Comparison of ENCODE assay signal across 26 cellular contexts in the genomic region with DNA sequence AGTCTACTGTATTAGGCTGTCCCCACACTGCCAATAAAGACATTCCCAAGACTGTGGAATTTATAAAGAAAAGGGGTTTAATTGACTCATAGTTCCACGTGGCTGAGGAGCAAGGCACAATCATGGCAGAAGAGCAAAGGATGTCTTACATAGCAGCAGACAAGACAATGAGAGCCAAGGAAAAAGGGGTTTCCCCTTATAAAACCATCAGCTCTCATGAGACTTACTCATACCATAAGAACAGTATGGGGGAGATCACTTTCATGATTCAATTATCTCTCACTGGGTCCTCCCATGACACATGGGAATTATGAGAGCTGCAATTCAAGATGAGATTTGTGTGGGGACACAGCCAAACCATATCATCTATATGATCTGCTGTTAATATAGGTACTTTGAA. TPM values are rescaled to one million over a fixed set of nuclear protein-coding genes. Genes with fewer than 3 reads are reported as not detected.
"Had no signal": no experiment of that assay in that cellular context is flagged by ENCODE, and none has a peak within 500 bp of the region (broad histone marks: within the 10 kb centered on the region; RNA-seq: fewer than 3 reads in every experiment).

No MANE protein-coding gene starts in this region.

- H3K9me2 ChIP-seq: SK-N-SH had no signal

- H3K4me3 Mint-ChIP-seq: activated CD4-positive, alpha-beta memory T cell treated with anti-CD3 and anti-CD28 coated beads for 36 hours; activated CD8-positive, alpha-beta memory T cell treated with anti-CD3 and anti-CD28 coated beads, Interleukin-2, amount 10 ng/mL, durations not matched to agents 7 days and 5 days; effector memory CD8-positive, alpha-beta T cell; nephron had no signal

- H3K36me3 ChIP-seq: gastroesophageal sphincter, neutrophil, pancreas, right atrium auricular region, thyroid gland, upper lobe of right lung had no signal

- H3K4me3 ChIP-seq: body of pancreas, gastroesophageal sphincter, pancreas, psoas muscle, right atrium auricular region, thyroid gland, upper lobe of right lung had no signal

- ATAC-seq: activated CD8-positive, alpha-beta memory T cell treated with anti-CD3 and anti-CD28 coated beads, Interleukin-2, amount 10 ng/mL, durations not matched to agents 7 days and 5 days; body of pancreas; effector memory CD8-positive, alpha-beta T cell; esophagus mucosa; gastroesophageal sphincter; left ventricle myocardium superior; pancreas; psoas muscle; upper lobe of right lung had no signal

- H3K36me3 Mint-ChIP-seq: activated CD4-positive, alpha-beta memory T cell treated with anti-CD3 and anti-CD28 coated beads for 36 hours; activated CD8-positive, alpha-beta memory T cell treated with anti-CD3 and anti-CD28 coated beads, Interleukin-2, amount 10 ng/mL, durations not matched to agents 7 days and 5 days had no signal

- H3K27me3 ChIP-seq: body of pancreas, pancreas, right atrium auricular region, thyroid gland had no signal

- H3K4me1 ChIP-seq: body of pancreas, gastroesophageal sphincter, pancreas, psoas muscle, right atrium auricular region, thyroid gland, upper lobe of right lung had no signal

- H3K4me2 ChIP-seq: SK-N-SH had no signal

- H3K9me3 ChIP-seq: neutrophil, pancreas, psoas muscle, right atrium auricular region, SK-N-SH, thyroid gland, upper lobe of right lung had no signal

- H3K4me1 Mint-ChIP-seq: activated CD8-positive, alpha-beta memory T cell treated with anti-CD3 and anti-CD28 coated beads, Interleukin-2, amount 10 ng/mL, durations not matched to agents 7 days and 5 days; nephron had no signal

- H3K27ac Mint-ChIP-seq: activated CD4-positive, alpha-beta memory T cell treated with anti-CD3 and anti-CD28 coated beads for 36 hours; activated CD8-positive, alpha-beta memory T cell treated with anti-CD3 and anti-CD28 coated beads, Interleukin-2, amount 10 ng/mL, durations not matched to agents 7 days and 5 days; effector memory CD8-positive, alpha-beta T cell; nephron had no signal

- H3K9ac ChIP-seq: SK-N-SH had no signal

- H3K27ac ChIP-seq: body of pancreas, gastroesophageal sphincter, neutrophil, pancreas, psoas muscle, right atrium auricular region, thyroid gland, upper lobe of right lung had no signal

- H3K9me3 Mint-ChIP-seq: effector memory CD8-positive, alpha-beta T cell had no signal

- DNase-seq: activated CD4-positive, alpha-beta memory T cell treated with anti-CD3 and anti-CD28 coated beads for 36 hours; activated CD4-positive, alpha-beta T cell treated with anti-CD3 and anti-CD28 coated beads for 1 hour; activated CD8-positive, alpha-beta memory T cell treated with anti-CD3 and anti-CD28 coated beads, Interleukin-2, amount 10 ng/mL, durations not matched to agents 7 days and 5 days; activated naive CD4-positive, alpha-beta T cell treated with Interleukin-2 at 50 U/mL for 16 hours; activated T-cell treated with anti-CD3 and anti-CD28 coated beads for 4 hours; anterior cingulate cortex; body of pancreas; caudate nucleus; effector memory CD8-positive, alpha-beta T cell; head of caudate nucleus; hypothalamus; left ventricle myocardium superior; pancreas; psoas muscle; SHP77 treated with DMSO at 0.1 percent for 48 hours; SK-N-SH; stimulated activated naive CD4-positive, alpha-beta T cell treated with Interleukin-2 at 50 U/mL for 16 hours; substantia nigra; thyroid gland; upper lobe of right lung had no signal

RNA-seq across cellular contexts. Expression of a gene that starts 14.8 kb away (rescaled TPM):
- total RNA-seq: activated CD8-positive, alpha-beta memory T cell treated with anti-CD3 and anti-CD28 coated beads, Interleukin-2, amount 10 ng/mL, durations not matched to agents 7 days and 5 days; endothelial cell of umbilical vein; left ventricle myocardium superior; right atrium auricular region had no signal
- polyA plus RNA-seq: SK-N-SH had no signal
